In the genomic region with DNA sequence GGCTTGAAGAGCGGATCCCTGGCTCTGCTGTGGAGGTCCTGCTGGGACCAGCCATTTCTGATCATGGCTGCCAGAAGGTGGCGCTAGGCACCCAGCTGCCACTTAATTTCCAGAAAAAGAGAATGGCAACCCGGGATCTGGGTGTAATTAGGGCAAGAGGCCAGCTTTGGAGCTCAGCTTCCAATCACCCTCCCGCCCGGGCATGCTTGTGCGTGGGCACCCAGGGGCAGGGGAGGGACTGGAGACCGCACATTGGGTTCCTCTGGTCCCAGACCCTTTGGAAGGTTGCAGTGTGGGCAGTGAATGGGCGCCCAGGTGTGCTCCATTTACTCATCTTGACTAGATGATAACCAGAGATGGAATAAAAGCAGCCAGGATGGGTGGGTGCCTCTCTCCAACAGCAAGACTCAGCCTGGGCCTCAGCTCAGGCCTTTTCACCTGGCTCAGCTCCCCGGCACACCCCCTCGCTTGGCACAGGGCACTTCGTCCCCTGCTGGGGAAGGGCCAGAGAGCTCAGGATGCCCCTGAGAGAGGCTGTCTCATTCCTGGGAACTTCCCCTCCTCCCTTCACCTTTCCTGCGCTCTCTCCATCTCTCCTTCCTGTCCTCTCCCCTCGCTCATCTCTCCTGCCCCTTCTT, we compare ENCODE assay signal across 9 cellular contexts. TPM values are rescaled to one million over a fixed set of nuclear protein-coding genes. Genes with fewer than 3 reads are reported as not detected.
DNase-seq lines count a peak whose midpoint lies in the region; ATAC-seq, FAIRE-seq and TF ChIP-seq lines count a peak whose summit lies in the region.
"Had no signal": no experiment of that assay in that cellular context is flagged by ENCODE, and none has a peak within 500 bp of the region (broad histone marks: within the 10 kb centered on the region; RNA-seq: fewer than 3 reads in every experiment).

No MANE protein-coding gene starts in this region.

- intact Hi-C loops in kidney (cut with DNase I), result no loop called here

- TF ChIP-seq CTCF in HL-60 (IDR thresholded peaks at IDR 0.05; ENCODE audit: insufficient read depth, low read length) (peak; percentile 69), kidney (IDR thresholded peaks at IDR 0.05; ENCODE audit: borderline replicate concordance, extremely low read depth, insufficient read depth) (peak; percentile 90)

- FAIRE-seq in RCC 7860 (lab: Jason Lieb, UNC) (no peak), kidney (lab: Jason Lieb, UNC) (no peak)

- in situ Hi-C loops in T47D (cut with HindIII; ENCODE audit: low pct_unique_long_range_greater_than_20kb, low sequenced_read_pairs), result no loop called here

- H3K27ac ChIP-seq in HL-60 (replicated peaks) (no peak overlapping the region), kidney (ENCODE audit: low read depth in 2 of 2, low read length in 2 of 2) (no peak overlapping the region)

- no peak for ATAC-seq in GM18867 (IDR thresholded peaks at IDR 0.05; ENCODE audit: unreplicated experiment)
- no peak for ATAC-seq in HG02840 (IDR thresholded peaks at IDR 0.05; ENCODE audit: low FRiP score, unreplicated experiment)

- peaks cover 2% of the 10 kb centered on the region for H3K27me3 ChIP-seq in HL-60 (ENCODE audit: insufficient read depth, poor library complexity, severe bottlenecking)

- H3K36me3 ChIP-seq in kidney (ENCODE audit: control insufficient read depth in 1 of 2, insufficient read depth in 2 of 2, low read length in 2 of 2), result no peaks in the 10 kb centered on the region

- no peaks in the 10 kb centered on the region for H3K9me3 ChIP-seq in kidney (ENCODE audit: control insufficient read depth in 1 of 2, low read length in 2 of 2)

- peak; percentile 75 for DNase-seq in DMS53 (lab: John Stamatoyannopoulos, UW)
- peak in 1 of 2 experiments; percentile 40 for DNase-seq in HL-60 (ENCODE audit: low read depth in 1 of 2, low spot score in 1 of 2)
- peak; percentile 32 for DNase-seq in RCC 7860 (ENCODE audit: low spot score)
- DNase-seq in T47D (ENCODE audit: low read depth in 1 of 2, low spot score in 1 of 2), result peak; percentile 60 to 66
- DNase-seq in kidney, result peak; percentile 78
- peak; percentile 39 to 56 for DNase-seq in stimulated activated CD4-positive, alpha-beta T cell treated with anti-CD3 and anti-CD28 coated beads, Interleukin-2, amount 100 ng/mL, for 48 hours

- H3K4me1 ChIP-seq in kidney (ENCODE audit: control insufficient read depth in 1 of 2, insufficient read depth in 1 of 2, low read depth in 1 of 2, low read length in 2 of 2), result no peaks in the 10 kb centered on the region

- H3K4me3 ChIP-seq in HL-60 (replicated peaks; ENCODE audit: insufficient read depth, low read length), result no peak overlapping the region
- no peak overlapping the region for H3K4me3 ChIP-seq in kidney (ENCODE audit: low read length in 2 of 2)

- no peak overlapping the region for H3K9ac ChIP-seq in kidney (ENCODE audit: low read length in 2 of 2)

RNA-seq across cellular contexts. Expression of a gene that starts 14.7 kb away (rescaled TPM):
- total RNA-seq in kidney, result 7.6 TPM
- polyA plus RNA-seq in kidney (ENCODE audit: insufficient read depth, low read depth, low replicate concordance), result 23.7 TPM
- total RNA-seq: skeletal muscle tissue had no signal
